10 cellular contexts compared by ENCODE assay signal in the genomic region with DNA sequence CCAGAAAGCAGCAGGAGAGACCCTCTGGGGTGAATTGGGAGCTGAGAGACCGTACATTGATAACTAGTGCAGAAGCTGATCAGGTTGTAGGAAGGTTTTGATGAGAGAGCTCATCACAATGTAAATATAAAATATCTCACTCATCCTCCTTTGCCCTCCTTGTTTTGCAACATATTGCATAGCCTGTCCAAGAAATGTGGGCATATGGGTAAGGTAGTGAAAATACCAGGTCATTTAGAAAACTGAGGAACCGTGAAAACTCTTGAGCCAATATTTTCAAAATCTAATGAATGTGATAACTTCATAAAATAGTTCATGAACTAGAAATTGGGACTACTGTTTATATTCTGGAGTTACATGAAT. TPM values are rescaled to one million over a fixed set of nuclear protein-coding genes. Genes with fewer than 3 reads are reported as not detected.
A peak's percentile ranks its signal among the peaks of the same experiment; 100 is the strongest.
DNase-seq lines count a peak whose midpoint lies in the region; ATAC-seq and TF ChIP-seq lines count a peak whose summit lies in the region.
"Had no signal": no experiment of that assay in that cellular context is flagged by ENCODE, and none has a peak within 500 bp of the region (broad histone marks: within the 10 kb centered on the region; RNA-seq: fewer than 3 reads in every experiment).

No MANE protein-coding gene starts in this region.

- no peak overlapping the region for H3K4ac ChIP-seq in H9 (ENCODE audit: low read depth, low read length)
- H3K4ac ChIP-seq in mesendoderm (ENCODE audit: low read depth, low read length): peak overlapping the region; percentile 48

- TF ChIP-seq CTCF in H9 (conservative IDR thresholded peaks at IDR 0.05): no peak
- TF ChIP-seq CTCF in PC-9 (conservative IDR thresholded peaks at IDR 0.05): no peak

- intact Hi-C loops in PC-9 (cut with micrococcal nuclease; ENCODE audit: unreplicated experiment): no loop called here

- H3K9me2 ChIP-seq in PC-9 (ENCODE audit: insufficient read depth) (no peaks in the 10 kb centered on the region), GM23248 (ENCODE audit: insufficient read depth) (no peaks in the 10 kb centered on the region)

- H3K27me3 ChIP-seq in H9 (ENCODE audit: insufficient read depth, low read length) (no peaks in the 10 kb centered on the region), PC-9 (ENCODE audit: insufficient read depth, low read depth) (no peaks in the 10 kb centered on the region), mesendoderm (ENCODE audit: insufficient read depth, low read length, poor library complexity) (no peaks in the 10 kb centered on the region), GM23248 (replicated peaks; ENCODE audit: insufficient read depth) (no peaks in the 10 kb centered on the region)

- no peak overlapping the region for H4K91ac ChIP-seq in H9 (ENCODE audit: insufficient read length, low read depth, low read length)

- H2BK15ac ChIP-seq in H9 (ENCODE audit: low read depth, low read length) (no peak overlapping the region), mesendoderm (replicated peaks; ENCODE audit: low read depth) (peak overlapping the region; percentile 19)

- ATAC-seq in GM18502 (IDR thresholded peaks at IDR 0.05; ENCODE audit: poor library complexity, unreplicated experiment): peak; percentile 9

- H3F3A ChIP-seq in PC-9 (ENCODE audit: insufficient read depth, low read depth) (peaks cover 7% of the 10 kb centered on the region; the same call in 1 of the 2 replicates), GM23248 (ENCODE audit: insufficient read depth) (no peaks in the 10 kb centered on the region)

- H4K8ac ChIP-seq in H9 (replicated peaks; ENCODE audit: insufficient read length, low read depth, low read length) (no peak overlapping the region), mesendoderm (ENCODE audit: low read depth, low read length) (no peak overlapping the region)

- no peak overlapping the region for H3K4me3 ChIP-seq in PC-9
- H3K4me3 ChIP-seq in mesendoderm (ENCODE audit: low read length): no peak overlapping the region
- no peak overlapping the region for H3K4me3 ChIP-seq in GM23248

- H3K27ac Mint-ChIP-seq in H9: peak overlapping the region in 2 of 3 experiments; percentile 62 to 93; a peak in 4 of 7 replicates
- H3K27ac Mint-ChIP-seq: activated naive CD8-positive, alpha-beta T cell treated with anti-CD3 and anti-CD28 coated beads for 36 hours; CD8-positive, alpha-beta T cell had no signal

- peaks cover 1% of the 10 kb centered on the region; the same call in 1 of the 2 replicates for H3K4me1 ChIP-seq in H9 (ENCODE audit: insufficient read depth, low read length)
- H3K4me1 ChIP-seq in PC-9 (replicated peaks; ENCODE audit: insufficient read depth): peaks cover 24% of the 10 kb centered on the region
- H3K4me1 ChIP-seq in mesendoderm (ENCODE audit: control insufficient read depth, low read depth, low read length): peaks cover 4% of the 10 kb centered on the region
- H3K4me1 ChIP-seq in GM23248 (ENCODE audit: insufficient read depth): 0 out of 2 replicates have a peak, but pooled peaks cover 4% of the 10 kb centered on the region

- H2AK5ac ChIP-seq in H9 (ENCODE audit: insufficient read length, low read length) (no peak overlapping the region), mesendoderm (ENCODE audit: low read length) (no peak overlapping the region)

- POLR2A ChIA-PET in PC-9 (lab: Charles Lee; ENCODE audit: unreplicated experiment): no interaction called here

- H3K9ac ChIP-seq in H9 (ENCODE audit: extremely low read depth, insufficient read length, low read length) (no peak overlapping the region), mesendoderm (ENCODE audit: low read length) (no peak overlapping the region), GM23248 (no peak overlapping the region)

- no peak overlapping the region for H3T11ph ChIP-seq in H9 (ENCODE audit: low read length)

- no CpG with 5 or more reads among the region's 2 CpGs for WGBS in H9 (ENCODE audit: extremely low coverage, insufficient read length, low lambda C conversion rate)
- no CpG with 5 or more reads among the region's 2 CpGs for WGBS in mesendoderm (ENCODE audit: extremely low coverage, insufficient coverage, low lambda C conversion rate)
- WGBS in GM23248 (ENCODE audit: low coverage in 1 of 2, low lambda C conversion rate in 2 of 2, missing lambda C conversion rate in 2 of 2), 2 experiments: 42 to 43% methylated on average over 2 of the region's 2 CpGs

- no peaks in the 10 kb centered on the region for H3K79me1 ChIP-seq in H9 (ENCODE audit: insufficient read depth, low read depth, low read length, poor library complexity, severe bottlenecking)
- no peaks in the 10 kb centered on the region for H3K79me1 ChIP-seq in mesendoderm (ENCODE audit: low read length)

- H3K9me3 Mint-ChIP-seq in H9: peaks cover 8 to 14% of the 10 kb centered on the region in 2 experiments; a peak in 4 of 5 replicates
- H3K9me3 Mint-ChIP-seq: activated naive CD8-positive, alpha-beta T cell treated with anti-CD3 and anti-CD28 coated beads for 36 hours; CD8-positive, alpha-beta T cell had no signal

- H3K36me3 Mint-ChIP-seq in H9 (ENCODE audit: insufficient read depth in 1 of 3, low read depth in 3 of 3): peaks cover 6 to 23% (median 8%) of the 10 kb centered on the region in 3 experiments; a peak in 6 of 7 replicates
- H3K36me3 Mint-ChIP-seq: CD8-positive, alpha-beta T cell had no signal

- no peaks in the 10 kb centered on the region for H3K9me3 ChIP-seq in H9 (ENCODE audit: control insufficient read depth, low read depth, low read length)
- H3K9me3 ChIP-seq in PC-9 (ENCODE audit: insufficient read depth, low read depth): peaks cover 7% of the 10 kb centered on the region; the same call in 1 of the 2 replicates
- H3K9me3 ChIP-seq in GM23248 (ENCODE audit: low read depth): no peaks in the 10 kb centered on the region

- H2BK120ac ChIP-seq in H9 (ENCODE audit: low read depth, low read length, poor library complexity, severe bottlenecking) (no peak overlapping the region), mesendoderm (ENCODE audit: low read depth, low read length) (peak overlapping the region; percentile 0)

- in situ Hi-C loops in GM23248 (cut with MboI): no loop called here

- H3K27me3 Mint-ChIP-seq in H9 (ENCODE audit: low read depth): peaks cover 1% of the 10 kb centered on the region

- H3K23ac ChIP-seq in H9 (ENCODE audit: insufficient read length, low read depth, low read length) (no peak overlapping the region), mesendoderm (ENCODE audit: low read length) (no peak overlapping the region)

- no peaks in the 10 kb centered on the region for H3K23me2 ChIP-seq in H9 (ENCODE audit: insufficient read length, low read depth, low read length, poor library complexity, severe bottlenecking)

- H3K56ac ChIP-seq in H9 (ENCODE audit: insufficient read length, low read depth, low read length): no peak overlapping the region
- H3K56ac ChIP-seq in mesendoderm (ENCODE audit: low read length): no peak overlapping the region

- H2BK12ac ChIP-seq in H9 (ENCODE audit: insufficient read length, low read depth, low read length): peak overlapping the region; percentile 24

- H3K4me2 ChIP-seq in H9 (ENCODE audit: insufficient read depth, insufficient read length, low read length): peak overlapping the region; percentile 6
- H3K4me2 ChIP-seq in PC-9: peak overlapping the region; percentile 70
- no peak overlapping the region for H3K4me2 ChIP-seq in mesendoderm (ENCODE audit: low read length)
- H3K4me2 ChIP-seq in GM23248 (ENCODE audit: unreplicated experiment): no peak overlapping the region

- no peak overlapping the region for H3K27ac ChIP-seq in H9 (ENCODE audit: insufficient read length, low read depth, low read length)
- H3K27ac ChIP-seq in PC-9: peak overlapping the region; percentile 60
- peak overlapping the region; percentile 72 for H3K27ac ChIP-seq in mesendoderm (ENCODE audit: low read depth, low read length)
- no peak overlapping the region for H3K27ac ChIP-seq in GM23248

- DNase-seq in H9 (no peak), PC-9 (no peak), mesendoderm (no peak), hippocampal formation (lab: John Stamatoyannopoulos, UW) (no peak), GM23248 (no peak)
- DNase-seq in activated CD4-positive, CD25-positive, alpha-beta regulatory T cell treated with anti-CD3 and anti-CD28 coated beads, Interleukin-2, amount 50 U/mL, for 72 hours: no peak
- DNase-seq: kidney had no signal

- H2AFZ ChIP-seq in H9 (ENCODE audit: low read length) (no peak overlapping the region), PC-9 (no peak overlapping the region), GM23248 (no peak overlapping the region)

- no peaks in the 10 kb centered on the region for H4K20me1 ChIP-seq in H9 (ENCODE audit: control insufficient read depth, insufficient read depth, insufficient read length)
- H4K20me1 ChIP-seq in PC-9 (ENCODE audit: insufficient read depth): no peaks in the 10 kb centered on the region
- no peaks in the 10 kb centered on the region for H4K20me1 ChIP-seq in GM23248 (ENCODE audit: insufficient read depth)

- H3K14ac ChIP-seq in H9 (ENCODE audit: insufficient read depth, low read length): no peak overlapping the region

- H3K36me3 ChIP-seq in PC-9 (ENCODE audit: low read depth) (no peaks in the 10 kb centered on the region), mesendoderm (ENCODE audit: control insufficient read depth, insufficient read depth, low read length) (no peaks in the 10 kb centered on the region), GM23248 (ENCODE audit: low read depth) (no peaks in the 10 kb centered on the region)

- peak overlapping the region; percentile 64 for H3K18ac ChIP-seq in H9 (ENCODE audit: insufficient read length, low read depth, low read length)
- no peak overlapping the region for H3K18ac ChIP-seq in mesendoderm (ENCODE audit: low read length)

- H3K4me1 Mint-ChIP-seq in H9: peaks cover 32 to 39% of the 10 kb centered on the region in 2 experiments

- CTCF ChIA-PET in PC-9 (lab: Charles Lee): interaction anchor here (0.6 kb wide), 1 partner anchor 290 kb away, joined by 3 read pairs; no protein-coding TSS in a partner anchor

- H3K79me2 ChIP-seq in H9 (ENCODE audit: insufficient read depth, low read length): no peaks in the 10 kb centered on the region
- H3K79me2 ChIP-seq in PC-9 (ENCODE audit: low read depth): no peaks in the 10 kb centered on the region
- H3K79me2 ChIP-seq in mesendoderm (ENCODE audit: control insufficient read depth, insufficient read depth, low read length): no peaks in the 10 kb centered on the region
- no peaks in the 10 kb centered on the region for H3K79me2 ChIP-seq in GM23248 (ENCODE audit: insufficient read depth)

- BruUV-seq in PC-9 (replicated peaks; lab: Mats Ljungman, UMichigan): no TSS peak

- no peak overlapping the region for H4K5ac ChIP-seq in H9 (ENCODE audit: insufficient read length, low read depth, low read length)
- no peak overlapping the region for H4K5ac ChIP-seq in mesendoderm (ENCODE audit: low read length)

- H2BK5ac ChIP-seq in H9 (ENCODE audit: insufficient read length, low read length) (no peak overlapping the region), mesendoderm (ENCODE audit: low read length) (no peak overlapping the region)

- peak overlapping the region; percentile 65 for H2BK20ac ChIP-seq in H9 (ENCODE audit: low read depth, low read length, poor library complexity, severe bottlenecking)

- peak overlapping the region in 1 of 2 experiments; percentile 38; a peak in 2 of 5 replicates for H3K4me3 Mint-ChIP-seq in H9
- H3K4me3 Mint-ChIP-seq: activated naive CD8-positive, alpha-beta T cell treated with anti-CD3 and anti-CD28 coated beads for 36 hours; CD8-positive, alpha-beta T cell had no signal

RNA-seq across cellular contexts. Expression of a gene that starts 31.4 kb away (rescaled TPM):
- total RNA-seq in H9 (2021) (21.6 and 23.2 TPM in 2 replicates), PC-9 (2021) (6.7 and 7.6 TPM in 2 replicates)
- polyA plus RNA-seq in mesendoderm (2013, experiment 1 of 2): 11.7 TPM
- polyA plus RNA-seq in mesendoderm (2013, experiment 2 of 2): 11.5 TPM
- 2.8 TPM in 2 replicates for total RNA-seq in GM23248 (2014; rRNA removed; shearing (Covaris generic))
- polyA plus RNA-seq in GM23248 (2016; fragmentation: Nextera tagmentation; extraction: Ambion mirVana): 3.5 and 3.6 TPM in 2 replicates

RNA-seq across cellular contexts. Expression of a gene that starts 31.5 kb away (rescaled TPM):
- not detected in 2 replicates for total RNA-seq in H9 (2021)
- total RNA-seq in PC-9 (2021): not detected in 2 replicates
- polyA plus RNA-seq in mesendoderm (2013, experiment 1 of 2): 0.06 TPM
- polyA plus RNA-seq in mesendoderm (2013, experiment 2 of 2): 0.04 TPM
- total RNA-seq in GM23248 (2014; rRNA removed; shearing (Covaris generic)): not detected in 2 replicates
- not detected in 2 replicates for polyA plus RNA-seq in GM23248 (2016; fragmentation: Nextera tagmentation; extraction: Ambion mirVana)
- total RNA-seq: activated naive CD8-positive, alpha-beta T cell treated with anti-CD3 and anti-CD28 coated beads for 36 hours; CD8-positive, alpha-beta T cell had no signal

Comparison
In these comparisons a context has a peak if more than half of its experiments do, and no peak if none do; other contexts are left out.
1. H3K27ac ChIP-seq: peak in PC-9 (single experiment) and mesendoderm (single experiment); none in H9 (single experiment) and GM23248 (single experiment).
2. H3K4me2 ChIP-seq: peak in H9 (single experiment) and PC-9 (single experiment); none in mesendoderm (single experiment) and GM23248 (single experiment).